11 cellular contexts compared by ENCODE assay signal in the genomic region with DNA sequence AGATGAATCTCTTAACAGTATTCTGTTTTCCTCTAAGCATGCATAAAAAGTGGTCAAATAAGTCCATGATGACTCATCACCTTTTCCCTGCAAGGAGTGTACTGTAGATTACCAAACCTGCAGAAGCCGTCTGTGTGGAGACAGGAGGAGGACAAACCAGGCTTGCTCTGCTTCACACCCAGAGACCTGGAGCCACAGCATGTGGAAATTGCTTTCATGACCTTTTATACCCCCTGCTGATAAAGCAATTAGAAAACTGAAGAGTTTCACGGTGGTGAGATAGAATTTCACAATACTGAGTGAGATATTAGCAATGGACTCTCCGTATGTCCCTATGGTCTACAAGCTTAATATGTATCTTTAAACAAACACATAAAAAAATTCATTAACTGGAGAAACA. TPM values are rescaled to one million over a fixed set of nuclear protein-coding genes. Genes with fewer than 3 reads are reported as not detected.
DNase-seq lines count a peak whose midpoint lies in the region; ATAC-seq, FAIRE-seq and TF ChIP-seq lines count a peak whose summit lies in the region.
"Had no signal": no experiment of that assay in that cellular context is flagged by ENCODE, and none has a peak within 500 bp of the region (broad histone marks: within the 10 kb centered on the region; RNA-seq: fewer than 3 reads in every experiment).

No MANE protein-coding gene starts in this region.

- H3K79me2 ChIP-seq in GM23248 (ENCODE audit: insufficient read depth) = no peaks in the 10 kb centered on the region

- H3K4me2 ChIP-seq in A549 (peak overlapping the region; percentile 62), GM23248 (ENCODE audit: unreplicated experiment) (no peak overlapping the region)

- CTCF ChIA-PET in A549 (lab: Yijun Ruan, JAX) = interaction anchor here (2.8 kb wide), 1 partner anchor 35 kb away, joined by 10 read pairs; no protein-coding TSS in a partner anchor

- no peak for TF ChIP-seq POLR2A in A549 (IDR thresholded peaks at IDR 0.05; ENCODE audit: low read length)

- H3K9me3 ChIP-seq in A549 (no peaks in the 10 kb centered on the region), GM23248 (ENCODE audit: low read depth) (no peaks in the 10 kb centered on the region), RWPE2 (ENCODE audit: severe bottlenecking) (no peaks in the 10 kb centered on the region)
- H3K9me3 ChIP-seq: heart left ventricle had no signal

- H3K27ac ChIP-seq in A549 (peak overlapping the region; percentile 68 to 81), GM23248 (0 out of 2 replicates have a peak overlapping the region, but pooled peaks have one; percentile 4), RWPE2 (ENCODE audit: poor library complexity, severe bottlenecking) (peak overlapping the region; percentile 42)
- H3K27ac ChIP-seq: heart left ventricle had no signal

- no peaks in the 10 kb centered on the region for H4K20me1 ChIP-seq in GM23248 (ENCODE audit: insufficient read depth)

- H3K36me3 ChIP-seq in GM23248 (ENCODE audit: low read depth) (no peaks in the 10 kb centered on the region; the same call in 1 of the 2 replicates), RWPE2 (ENCODE audit: low read depth) (peaks cover 36% of the 10 kb centered on the region)

- ATAC-seq in A549 (peak; percentile 81 to 84), RWPE2 (ENCODE audit: low read depth) (peak; percentile 87), GM21717 (IDR thresholded peaks at IDR 0.05; ENCODE audit: unreplicated experiment) (no peak)
- ATAC-seq: heart left ventricle, right cardiac atrium had no signal

- no peak for TF ChIP-seq EP300 in A549 (IDR thresholded peaks at IDR 0.05)

- no peaks in the 10 kb centered on the region for H3K9me2 ChIP-seq in GM23248 (ENCODE audit: insufficient read depth)

- peaks cover 9% of the 10 kb centered on the region for H3F3A ChIP-seq in GM23248 (ENCODE audit: insufficient read depth)

- POLR2A ChIA-PET in A549 (lab: Yijun Ruan, JAX) = interaction anchor here (0.6 kb wide), 1 partner anchor 15 kb away, joined by 5 read pairs; no protein-coding TSS in a partner anchor

- in situ Hi-C loops in GM23248 (cut with MboI) = no loop called here

- 2% methylated on average over 2 of the region's 3 CpGs for WGBS in A549 (ENCODE audit: missing lambda C conversion rate)
- WGBS in GM23248 (ENCODE audit: low coverage in 1 of 2, low lambda C conversion rate in 2 of 2, missing lambda C conversion rate in 2 of 2), 2 experiments = 44 to 51% methylated on average over 3 of the region's 3 CpGs

- no peak for FAIRE-seq in A549 (lab: Jason Lieb, UNC)

- no peak for TF ChIP-seq RAD21 in A549 (conservative IDR thresholded peaks at IDR 0.05 in 1 of 2, IDR thresholded peaks at IDR 0.05 in 1 of 2)

- H3K4me3 ChIP-seq in A549 (no peak overlapping the region), GM23248 (no peak overlapping the region), RWPE2 (ENCODE audit: severe bottlenecking) (no peak overlapping the region)
- H3K4me3 ChIP-seq: heart left ventricle had no signal

- no peaks in the 10 kb centered on the region for H3K27me3 ChIP-seq in GM23248 (replicated peaks; ENCODE audit: insufficient read depth)
- H3K27me3 ChIP-seq in RWPE2 (ENCODE audit: insufficient read depth, poor library complexity, severe bottlenecking) = no peaks in the 10 kb centered on the region
- H3K27me3 ChIP-seq: heart left ventricle had no signal

- DNase-seq in A549 (ENCODE audit: low read depth in 1 of 2, low spot score in 1 of 2) (peak; percentile 33 to 65), GM23248 (peak; percentile 91), RWPE2 (ENCODE audit: low spot score) (no peak), fibroblast of the conjunctiva (ENCODE audit: low read depth) (peak; percentile 48), cerebellar nuclear complex (lab: John Stamatoyannopoulos, UW) (no peak), GOT3 (lab: John Stamatoyannopoulos, UW) (no peak), medulla oblongata (ENCODE audit: extremely low spot score) (no peak)
- DNase-seq: right cardiac atrium; stimulated activated naive CD4-positive, alpha-beta T cell treated with Interleukin-2 at 50 U/mL for 16 hours had no signal

- no peak for TF ChIP-seq CTCF in A549 (IDR thresholded peaks at IDR 0.05)
- TF ChIP-seq CTCF in RWPE2 (IDR thresholded peaks at IDR 0.05; ENCODE audit: poor library complexity, severe bottlenecking) = no peak

- no peak overlapping the region for H2AFZ ChIP-seq in GM23248

- peaks cover 18% of the 10 kb centered on the region for H3K4me1 ChIP-seq in A549
- H3K4me1 ChIP-seq in GM23248 (ENCODE audit: insufficient read depth) = peaks cover 12% of the 10 kb centered on the region; the same call in 1 of the 2 replicates
- peaks cover 24% of the 10 kb centered on the region for H3K4me1 ChIP-seq in RWPE2 (ENCODE audit: insufficient read depth, poor library complexity, severe bottlenecking)

- no peak overlapping the region for H3K9ac ChIP-seq in GM23248

TF ChIP-seq in A549, 52 proteins besides CTCF, POLR2A, EP300 and RAD21 (continues in another document):
- peak; percentile 31 to 49; a peak in 1 of 4 replicates for TF ChIP-seq CEBPB (IDR thresholded peaks at IDR 0.05)
- no peak for TF ChIP-seq NPAS2 (CRISPR knock-in tag; IDR thresholded peaks at IDR 0.05; ENCODE audit: borderline replicate concordance)
- no peak for TF ChIP-seq TP53 (CRISPR knock-in tag; IDR thresholded peaks at IDR 0.05)
- TF ChIP-seq RFX5 (IDR thresholded peaks at IDR 0.05) = no peak
- peak; percentile 91 for TF ChIP-seq MAFK (IDR thresholded peaks at IDR 0.05; ENCODE audit: partially characterized antibody)
- TF ChIP-seq POLR2AphosphoS2 (conservative IDR thresholded peaks at IDR 0.05; ENCODE audit: low read length) = no peak
- no peak for TF ChIP-seq HOXB5 (CRISPR knock-in tag; IDR thresholded peaks at IDR 0.05)
- TF ChIP-seq FOSL2 (IDR thresholded peaks at IDR 0.05) = 0 out of 2 replicates have a peak, but pooled peaks have one; percentile 29
- peak; percentile 92 for TF ChIP-seq FOSL2 (CRISPR knock-in tag; IDR thresholded peaks at IDR 0.05)
- TF ChIP-seq CBX2 (IDR thresholded peaks at IDR 0.05; ENCODE audit: borderline replicate concordance, low read depth) = no peak
- TF ChIP-seq HMGXB4 (CRISPR knock-in tag; IDR thresholded peaks at IDR 0.05; ENCODE audit: borderline replicate concordance) = no peak
- TF ChIP-seq, protein P1, sequence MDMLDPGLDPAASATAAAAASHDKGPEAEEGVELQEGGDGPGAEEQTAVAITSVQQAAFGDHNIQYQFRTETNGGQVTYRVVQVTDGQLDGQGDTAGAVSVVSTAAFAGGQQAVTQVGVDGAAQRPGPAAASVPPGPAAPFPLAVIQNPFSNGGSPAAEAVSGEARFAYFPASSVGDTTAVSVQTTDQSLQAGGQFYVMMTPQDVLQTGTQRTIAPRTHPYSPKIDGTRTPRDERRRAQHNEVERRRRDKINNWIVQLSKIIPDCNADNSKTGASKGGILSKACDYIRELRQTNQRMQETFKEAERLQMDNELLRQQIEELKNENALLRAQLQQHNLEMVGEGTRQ (IDR thresholded peaks at IDR 0.05) = no peak

RNA-seq across cellular contexts. Expression of gene CORT, which starts 9.4 kb away (rescaled TPM):
- polyA plus RNA-seq in A549 (2011; rRNA removed) = 0.11 and 0.30 TPM in 2 replicates
- polyA plus RNA-seq in A549 (2012; cell fraction: cytosol; rRNA removed) = 0.12 and 0.21 TPM in 2 replicates
- polyA plus RNA-seq in A549 (2012; cell fraction: nucleus; rRNA removed) = 0.35 and 0.45 TPM in 2 replicates
- 0.08 to 0.20 TPM (median 0.10 TPM) in 3 replicates for polyA plus RNA-seq in A549 (2017; fragmentation: RNase III; extraction: RNeasy Plus Mini Kit Qiagen cat#74134 plus additional on column Dnase treatment)
- 0.24 TPM in 1 of 2 replicates, not detected in the other for polyA minus RNA-seq in A549 (2011; rRNA and poly(A)+ RNA removed)
- 0.22 TPM in 1 of 2 replicates, not detected in the other for total RNA-seq in GM23248 (2014; rRNA removed; shearing (Covaris generic))
- polyA plus RNA-seq in GM23248 (2016; fragmentation: Nextera tagmentation; extraction: Ambion mirVana) = 0.33 TPM in 1 of 2 replicates, not detected in the other
- polyA plus RNA-seq: heart left ventricle had no signal

RNA-seq across cellular contexts. Expression of gene DFFA, which starts 13.1 kb away (rescaled TPM):
- polyA plus RNA-seq in A549 (2011; rRNA removed) (28.5 and 30.0 TPM in 2 replicates), A549 (2017; fragmentation: RNase III; extraction: RNeasy Plus Mini Kit Qiagen cat#74134 plus additional on column Dnase treatment) (28.2 to 31.7 TPM (median 30.1 TPM) in 3 replicates), GM23248 (2016; fragmentation: Nextera tagmentation; extraction: Ambion mirVana) (50.3 and 52.5 TPM in 2 replicates)
- 21.8 and 21.9 TPM in 2 replicates for polyA plus RNA-seq in A549 (2012; cell fraction: cytosol; rRNA removed)
- polyA plus RNA-seq in A549 (2012; cell fraction: nucleus; rRNA removed) = 11.4 and 13.4 TPM in 2 replicates
- polyA minus RNA-seq in A549 (2011; rRNA and poly(A)+ RNA removed) = 24.1 and 29.3 TPM in 2 replicates
- total RNA-seq in GM23248 (2014; rRNA removed; shearing (Covaris generic)) = 27.9 and 35.0 TPM in 2 replicates

RNA-seq across cellular contexts. Expression of gene PEX14, which starts 15.6 kb away (rescaled TPM):
- 4.2 and 7.7 TPM in 2 replicates for polyA plus RNA-seq in A549 (2011; rRNA removed)
- polyA plus RNA-seq in A549 (2012; cell fraction: cytosol; rRNA removed) = 16.5 and 17.6 TPM in 2 replicates
- 22.5 and 28.6 TPM in 2 replicates for polyA plus RNA-seq in A549 (2012; cell fraction: nucleus; rRNA removed)
- polyA plus RNA-seq in A549 (2017; fragmentation: RNase III; extraction: RNeasy Plus Mini Kit Qiagen cat#74134 plus additional on column Dnase treatment) = 12.5 to 15.0 TPM (median 13.5 TPM) in 3 replicates
- polyA minus RNA-seq in A549 (2011; rRNA and poly(A)+ RNA removed) = 5.5 and 5.6 TPM in 2 replicates
- total RNA-seq in GM23248 (2014; rRNA removed; shearing (Covaris generic)) = 13.9 and 16.9 TPM in 2 replicates
- polyA plus RNA-seq in GM23248 (2016; fragmentation: Nextera tagmentation; extraction: Ambion mirVana) = 20.1 and 22.4 TPM in 2 replicates

RNA-seq across cellular contexts. Expression of gene CENPS, which starts 29.0 kb away (rescaled TPM):
- polyA plus RNA-seq in A549 (2011; rRNA removed) (19.7 and 25.7 TPM in 2 replicates), A549 (2017; fragmentation: RNase III; extraction: RNeasy Plus Mini Kit Qiagen cat#74134 plus additional on column Dnase treatment) (27.0 to 28.7 TPM (median 27.3 TPM) in 3 replicates), GM23248 (2016; fragmentation: Nextera tagmentation; extraction: Ambion mirVana) (34.1 and 34.3 TPM in 2 replicates)
- 15.7 and 17.7 TPM in 2 replicates for polyA plus RNA-seq in A549 (2012; cell fraction: cytosol; rRNA removed)
- 7.2 and 9.6 TPM in 2 replicates for polyA plus RNA-seq in A549 (2012; cell fraction: nucleus; rRNA removed)
- polyA minus RNA-seq in A549 (2011; rRNA and poly(A)+ RNA removed) = 3.1 and 4.8 TPM in 2 replicates
- total RNA-seq in GM23248 (2014; rRNA removed; shearing (Covaris generic)) = 12.6 and 25.4 TPM in 2 replicates

Comparison
In these comparisons a context has a peak if more than half of its experiments do, and no peak if none do; other contexts are left out.
1. DNase-seq: peak in A549 (2 of 2), GM23248 (single experiment) and fibroblast of the conjunctiva (single experiment); none in RWPE2 (single experiment), cerebellar nuclear complex (0 of 2), GOT3 (single experiment) and medulla oblongata (single experiment).
2. H3K27ac ChIP-seq: peak in every context shown above with its lines; median percentile 74 in A549; 42 in RWPE2; 4 in GM23248.